13 cellular contexts compared by ENCODE assay signal in genomic region chr6:49142422-49143151, GRCh38.
"Had no signal": no experiment of that assay in that cellular context is flagged by ENCODE, and none has a peak within 500 bp of the region (broad histone marks: within the 10 kb centered on the region; RNA-seq: fewer than 3 reads in every experiment).

No MANE protein-coding gene starts in this region.

- H3K27ac ChIP-seq: coronary artery, esophagus squamous epithelium, psoas muscle, right lobe of liver, testis, upper lobe of left lung had no signal

- H3K36me3 ChIP-seq: esophagus squamous epithelium, right lobe of liver, upper lobe of left lung had no signal

- H3K4me1 ChIP-seq: esophagus squamous epithelium, psoas muscle, right lobe of liver, testis, upper lobe of left lung had no signal

- H3K9me3 ChIP-seq: esophagus squamous epithelium, psoas muscle, right lobe of liver, testis, upper lobe of left lung had no signal

- H3K4me3 ChIP-seq: coronary artery, esophagus squamous epithelium, psoas muscle, right lobe of liver, smooth muscle cell, testis, upper lobe of left lung had no signal

- H3K27me3 ChIP-seq: esophagus squamous epithelium, right lobe of liver, testis, upper lobe of left lung had no signal

- DNase-seq: activated naive CD8-positive, alpha-beta T cell treated with anti-CD3 and anti-CD28 coated beads, Interleukin-2, amount 10 ng/mL, durations not matched to agents 7 days and 5 days; effector CD4-positive, alpha-beta T cell; esophagus squamous epithelium; hippocampal formation; nephron progenitor cell; psoas muscle; right lobe of liver; stimulated activated naive CD8-positive, alpha-beta T cell treated with anti-CD3 and anti-CD28 coated beads, Interleukin-15, amount 100 ng/mL, for 72 hours; testis; upper lobe of left lung had no signal

- H3K4me2 ChIP-seq: smooth muscle cell had no signal

- ATAC-seq: activated CD4-positive, CD25-positive, alpha-beta regulatory T cell treated with anti-CD3 and anti-CD28 coated beads, Interleukin-2, amount 50 U/mL, for 24 hours; psoas muscle; right lobe of liver; stimulated activated naive CD8-positive, alpha-beta T cell treated with anti-CD3 and anti-CD28 coated beads, Interleukin-15, amount 100 ng/mL, for 72 hours had no signal
